ENCODE assay signal across 15 cellular contexts in the genomic region with DNA sequence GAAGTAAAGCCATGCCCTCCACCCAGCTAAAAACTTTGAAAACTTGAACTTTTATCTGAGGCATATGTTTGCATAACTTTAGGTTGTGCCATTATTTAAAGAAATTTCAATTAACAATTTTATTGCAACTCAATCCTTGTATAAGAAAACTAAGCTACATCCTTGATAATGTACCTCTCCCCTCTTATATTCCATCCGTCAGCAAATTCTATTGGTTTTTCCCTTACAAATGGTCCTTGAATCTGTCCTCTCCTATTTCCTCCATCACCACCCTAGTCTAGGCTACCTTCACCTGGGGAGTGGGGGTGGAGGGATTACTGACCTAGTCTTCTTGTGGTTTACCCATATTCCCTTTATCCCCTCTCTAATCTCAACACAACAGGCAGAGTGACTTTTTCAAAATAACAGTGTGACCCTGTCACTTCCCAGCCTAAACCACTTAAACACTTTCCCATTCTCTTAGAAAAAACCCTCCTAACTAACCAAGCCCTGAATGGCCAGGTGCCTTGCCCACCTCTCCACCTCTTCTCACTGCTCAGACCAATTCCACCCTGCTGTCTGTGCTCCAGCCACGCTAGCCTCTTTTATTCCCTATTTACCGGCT. TPM values are rescaled to one million over a fixed set of nuclear protein-coding genes. Genes with fewer than 3 reads are reported as not detected.
DNase-seq lines count a peak whose midpoint lies in the region; ATAC-seq lines count a peak whose summit lies in the region.
"Had no signal": no experiment of that assay in that cellular context is flagged by ENCODE, and none has a peak within 500 bp of the region (broad histone marks: within the 10 kb centered on the region; RNA-seq: fewer than 3 reads in every experiment).

No MANE protein-coding gene starts in this region.

- ATAC-seq in T-helper 17 cell = no peak
- ATAC-seq in naive B cell (ENCODE audit: low read depth in 2 of 2) = no peak
- ATAC-seq in GM19395 (IDR thresholded peaks at IDR 0.05; ENCODE audit: unreplicated experiment) = no peak
- ATAC-seq in HG03520 (IDR thresholded peaks at IDR 0.05; ENCODE audit: unreplicated experiment) = no peak
- ATAC-seq in HG03095 (IDR thresholded peaks at IDR 0.05; ENCODE audit: unreplicated experiment) = no peak

- in situ Hi-C loops in GM23248 (cut with MboI) = no loop called here

- H3K27me3 Mint-ChIP-seq in T-helper 17 cell = peaks cover 50% of the 10 kb centered on the region
- peaks cover 0 to 8% (median 4%) of the 10 kb centered on the region in 3 donors for H3K27me3 Mint-ChIP-seq in naive B cell

- no peaks in the 10 kb centered on the region for H3K9me2 ChIP-seq in GM23248 (ENCODE audit: insufficient read depth)

- peak overlapping the region; percentile 89; the same call in 1 of the 2 replicates for H3K9ac ChIP-seq in GM23248

- WGBS in GM23248 (ENCODE audit: low coverage in 1 of 2, low lambda C conversion rate in 2 of 2, missing lambda C conversion rate in 2 of 2), 2 experiments = 87% methylated on average over 3 of the region's 3 CpGs

- H3K27ac ChIP-seq in GM23248 = no peak overlapping the region

- H3K36me3 Mint-ChIP-seq in T-helper 17 cell (ENCODE audit: low read depth) (peaks cover 6% of the 10 kb centered on the region), naive B cell (peaks cover 0 to 4% of the 10 kb centered on the region in 2 donors)

- H3F3A ChIP-seq in GM23248 (ENCODE audit: insufficient read depth) = peaks cover 13% of the 10 kb centered on the region

- 0 out of 2 replicates have a peak, but pooled peaks cover 11% of the 10 kb centered on the region for H3K4me1 ChIP-seq in GM23248 (ENCODE audit: insufficient read depth)

- DNase-seq in CD1c-positive myeloid dendritic cell (ENCODE audit: extremely low spot score) = peak; percentile 53
- no peak for DNase-seq in GM23248
- no peak for DNase-seq in T-helper 17 cell
- no peak for DNase-seq in naive B cell
- DNase-seq in activated naive CD4-positive, alpha-beta T cell treated with anti-CD3 and anti-CD28 coated beads, Interleukin-2, amount 50 U/mL, for 16 hours = no peak
- DNase-seq: activated CD4-positive, alpha-beta memory T cell treated with anti-CD3 and anti-CD28 coated beads, Interleukin-2, amount 10 ng/mL, durations not matched to agents 7 days and 5 days; NCI-H1417; NCI-H2171 treated with DMSO at 0.1 percent for 48 hours; Right ventricle myocardium superior; stimulated activated CD4-positive, alpha-beta T cell treated with anti-CD3 and anti-CD28 coated beads, Interleukin-4, amount 100 ng/mL, for 1 hour had no signal

- no peaks in the 10 kb centered on the region for H3K27me3 ChIP-seq in GM23248 (replicated peaks; ENCODE audit: insufficient read depth)

- peak overlapping the region; percentile 73 for H3K4me3 ChIP-seq in GM23248
- H3K4me3 ChIP-seq: HAP-1 had no signal

- H3K9me3 ChIP-seq in GM23248 (ENCODE audit: low read depth) (no peaks in the 10 kb centered on the region), T-helper 17 cell (ENCODE audit: control insufficient read depth, low read length, poor library complexity, severe bottlenecking) (no peaks in the 10 kb centered on the region)
- H3K9me3 ChIP-seq: HAP-1, thoracic aorta had no signal

- peaks cover 20% of the 10 kb centered on the region for H3K79me2 ChIP-seq in GM23248 (ENCODE audit: insufficient read depth)

- H3K4me1 Mint-ChIP-seq in T-helper 17 cell (peaks cover 20% of the 10 kb centered on the region), naive B cell (peaks cover 16 to 31% (median 20%) of the 10 kb centered on the region in 3 donors)

- H2AFZ ChIP-seq in GM23248 = peak overlapping the region; percentile 88; the same call in 1 of the 2 replicates

- no peak overlapping the region for H3K27ac Mint-ChIP-seq in T-helper 17 cell
- H3K27ac Mint-ChIP-seq in naive B cell = peak overlapping the region in 5 of 6 donors; percentile 48 to 90 (median 68)
- H3K27ac Mint-ChIP-seq: activated CD4-positive, alpha-beta memory T cell treated with anti-CD3 and anti-CD28 coated beads, Interleukin-2, amount 10 ng/mL, durations not matched to agents 7 days and 5 days had no signal

- peak overlapping the region; percentile 89 for H3K4me2 ChIP-seq in GM23248 (ENCODE audit: unreplicated experiment)

- H3K4me3 Mint-ChIP-seq in T-helper 17 cell = peak overlapping the region; percentile 45
- peak overlapping the region in 7 of 8 donors; percentile 3 to 80 (median 50) for H3K4me3 Mint-ChIP-seq in naive B cell
- H3K4me3 Mint-ChIP-seq: activated CD4-positive, alpha-beta memory T cell treated with anti-CD3 and anti-CD28 coated beads, Interleukin-2, amount 10 ng/mL, durations not matched to agents 7 days and 5 days had no signal

- no peaks in the 10 kb centered on the region for H3K36me3 ChIP-seq in GM23248 (ENCODE audit: low read depth)
- H3K36me3 ChIP-seq: HAP-1, thoracic aorta had no signal

- H4K20me1 ChIP-seq in GM23248 (ENCODE audit: insufficient read depth) = no peaks in the 10 kb centered on the region

- no peaks in the 10 kb centered on the region for H3K9me3 Mint-ChIP-seq in naive B cell
- H3K9me3 Mint-ChIP-seq: activated CD4-positive, alpha-beta memory T cell treated with anti-CD3 and anti-CD28 coated beads, Interleukin-2, amount 10 ng/mL, durations not matched to agents 7 days and 5 days had no signal

RNA-seq across cellular contexts. Expression of a gene that starts 1.5 kb away (rescaled TPM):
- 16.5 and 24.5 TPM in 2 replicates for total RNA-seq in GM23248 (2014; rRNA removed; shearing (Covaris generic))
- 18.7 and 20.0 TPM in 2 replicates for polyA plus RNA-seq in GM23248 (2016; fragmentation: Nextera tagmentation; extraction: Ambion mirVana)
- total RNA-seq in T-helper 17 cell = under 1 TPM; 0.70 to 0.80 TPM
- 10 to 100 TPM in 2 of 6 donors, 1 to 10 TPM in 4; 3.3 to 11.6 (median 9.0) TPM for polyA plus RNA-seq in naive B cell (ENCODE audit: low read depth in 6 of 6)

RNA-seq across cellular contexts. Expression of a gene that starts 45.4 kb away (rescaled TPM):
- total RNA-seq in GM23248 (2014; rRNA removed; shearing (Covaris generic)) = 1,075 and 1,127 TPM in 2 replicates
- 733 and 750 TPM in 2 replicates for polyA plus RNA-seq in GM23248 (2016; fragmentation: Nextera tagmentation; extraction: Ambion mirVana)
- 1,000 to 10,000 TPM; 1,386 to 1,390 TPM for total RNA-seq in T-helper 17 cell
- 1,000 to 10,000 TPM; 1,555 to 2,814 (median 2,267) TPM for polyA plus RNA-seq in naive B cell (ENCODE audit: low read depth in 6 of 6)
